In the genomic region with DNA sequence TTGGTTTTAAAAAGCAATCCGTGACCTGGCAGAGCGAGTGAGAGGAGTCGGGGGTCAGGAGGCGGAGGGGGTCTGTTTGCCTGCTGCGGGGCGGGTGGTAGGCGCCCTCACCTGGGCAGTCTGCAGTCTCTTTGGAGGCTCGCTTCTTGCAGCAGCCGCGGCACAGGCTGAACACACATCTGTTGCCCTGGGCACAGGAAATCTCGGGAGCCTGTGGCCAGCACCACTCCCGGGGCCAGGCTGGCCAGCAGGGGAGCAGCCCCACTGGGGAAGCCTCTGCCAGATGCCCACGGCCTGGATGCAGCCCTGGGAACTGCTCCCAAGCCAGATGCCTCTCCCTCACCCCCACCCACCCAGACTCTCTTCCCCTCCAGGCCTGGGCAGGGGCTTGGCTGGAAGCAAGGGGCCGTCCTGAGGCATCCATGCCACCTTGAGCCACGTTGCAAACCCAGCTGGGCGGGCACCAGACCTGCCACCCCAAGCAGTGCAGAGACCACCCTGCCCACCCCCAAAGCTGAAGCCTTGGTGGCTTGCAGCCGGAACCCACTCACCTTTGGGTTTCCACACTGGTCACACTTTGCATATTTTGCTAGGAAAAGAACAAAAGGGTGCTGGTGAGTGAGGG, we compare ENCODE assay signal across 21 cellular contexts. TPM values are rescaled to one million over a fixed set of nuclear protein-coding genes. Genes with fewer than 3 reads are reported as not detected.
DNase-seq lines count a peak whose midpoint lies in the region; ATAC-seq, FAIRE-seq and TF ChIP-seq lines count a peak whose summit lies in the region.
"Had no signal": no experiment of that assay in that cellular context is flagged by ENCODE, and none has a peak within 500 bp of the region (broad histone marks: within the 10 kb centered on the region; RNA-seq: fewer than 3 reads in every experiment).

No MANE protein-coding gene starts in this region.

- H3K9me3 ChIP-seq in left ventricle myocardium inferior (replicated peaks): no peaks in the 10 kb centered on the region
- H3K9me3 ChIP-seq in HEK293 (ENCODE audit: control insufficient read depth, insufficient read depth, low read depth, low read length): no peaks in the 10 kb centered on the region
- H3K9me3 ChIP-seq in K562 (replicated peaks; ENCODE audit: control insufficient read depth, insufficient read depth, low read depth, low read length): no peaks in the 10 kb centered on the region
- H3K9me3 ChIP-seq: psoas muscle, suprapubic skin had no signal

- H3K4me3 ChIP-seq in left ventricle myocardium inferior (no peak overlapping the region), HEK293 (ENCODE audit: low read depth, low read length) (no peak overlapping the region), K562 (no peak overlapping the region)
- H3K4me3 ChIP-seq: psoas muscle, SK-N-MC, suprapubic skin had no signal

- H3K4me1 Mint-ChIP-seq in stimulated activated memory B cell treated with anti-CD40 and anti-IgM and Interleukin-4, amounts not matched to agents 10 μg/mL and 1 μg/mL and 100 μg/mL, for 72 hours: peaks cover 11% of the 10 kb centered on the region
- H3K4me1 Mint-ChIP-seq: memory B cell had no signal

- no peak overlapping the region for H2AFZ ChIP-seq in K562 (ENCODE audit: low read depth, low read length)

- H3K27me3 ChIP-seq in left ventricle myocardium inferior (ENCODE audit: low read depth) (no peaks in the 10 kb centered on the region), K562 (ENCODE audit: control insufficient read depth in 2 of 2, insufficient read depth in 2 of 2, low read length in 2 of 2) (no peaks in the 10 kb centered on the region)
- H3K27me3 ChIP-seq: suprapubic skin had no signal

- DNase-seq in Right ventricle myocardium inferior (ENCODE audit: missing footprints) (peak; percentile 14), left ventricle myocardium inferior (no peak), K562 (ENCODE audit: extremely low read depth in 1 of 4, low spot score in 3 of 4) (no peak), GM12891 (ENCODE audit: insufficient read length, low spot score) (no peak), hypothalamus (lab: John Stamatoyannopoulos, UW) (no peak)
- DNase-seq in activated effector memory CD4-positive, alpha-beta T cell treated with Interleukin-2 at 50 U/mL for 16 hours: no peak
- DNase-seq: ACHN; activated CD4-positive, alpha-beta T cell treated with anti-CD3 and anti-CD28 coated beads, Interleukin-2, amount 50 U/mL, for 4 hours; activated CD8-positive, alpha-beta memory T cell treated with anti-CD3 and anti-CD28 coated beads, Interleukin-2, amount 50 U/mL, for 4 hours; effector CD4-positive, alpha-beta T cell; NCI-H1436 treated with DMSO at 0.1 percent for 48 hours; NCI-H526 had no signal

- CTCF ChIA-PET in HEK293 (lab: Yijun Ruan, JAX): no interaction called here
- CTCF ChIA-PET in K562 (lab: Yijun Ruan, JAX; ENCODE audit: low intra/inter-chr PET ratio): no interaction called here

- H3K9me1 ChIP-seq in K562 (ENCODE audit: control insufficient read depth, insufficient read depth, low read length): no peaks in the 10 kb centered on the region

- H3K36me3 Mint-ChIP-seq in stimulated activated memory B cell treated with anti-CD40 and anti-IgM and Interleukin-4, amounts not matched to agents 10 μg/mL and 1 μg/mL and 100 μg/mL, for 72 hours: peaks cover 41% of the 10 kb centered on the region

- H3K9me3 Mint-ChIP-seq in stimulated activated memory B cell treated with anti-CD40 and anti-IgM and Interleukin-4, amounts not matched to agents 10 μg/mL and 1 μg/mL and 100 μg/mL, for 72 hours: no peaks in the 10 kb centered on the region
- H3K9me3 Mint-ChIP-seq: memory B cell; T-helper 2 cell treated with Interferon-gamma antibody and Interleukin-4, amounts not matched to agents 5 μg/mL and 100 μg/mL, for 36 hours had no signal

- H3K4me1 ChIP-seq in left ventricle myocardium inferior (peaks cover 9% of the 10 kb centered on the region), HEK293 (ENCODE audit: control insufficient read depth, insufficient read depth, low read length) (no peaks in the 10 kb centered on the region), K562 (replicated peaks in 1 of 2; ENCODE audit: control insufficient read depth in 2 of 2, insufficient read depth in 2 of 2, low read length in 2 of 2) (peaks cover 0 to 90% of the 10 kb centered on the region in 2 experiments; a peak in 2 of 5 replicates)

- H3K27me3 Mint-ChIP-seq in stimulated activated memory B cell treated with anti-CD40 and anti-IgM and Interleukin-4, amounts not matched to agents 10 μg/mL and 1 μg/mL and 100 μg/mL, for 72 hours: no peaks in the 10 kb centered on the region
- H3K27me3 Mint-ChIP-seq: memory B cell had no signal

- TF ChIP-seq RAD21 in K562 (CRISPR knock-in tag; conservative IDR thresholded peaks at IDR 0.05 in 1 of 2, IDR thresholded peaks at IDR 0.05 in 1 of 2): no peak

- peak overlapping the region; percentile 44 for H3K27ac Mint-ChIP-seq in stimulated activated memory B cell treated with anti-CD40 and anti-IgM and Interleukin-4, amounts not matched to agents 10 μg/mL and 1 μg/mL and 100 μg/mL, for 72 hours
- H3K27ac Mint-ChIP-seq: memory B cell; T-helper 2 cell treated with Interferon-gamma antibody and Interleukin-4, amounts not matched to agents 5 μg/mL and 100 μg/mL, for 36 hours had no signal

- H3K27ac ChIP-seq in left ventricle myocardium inferior (replicated peaks) (no peak overlapping the region), HEK293 (ENCODE audit: extremely low read depth, low read depth, low read length) (peak overlapping the region; percentile 25; the same call in 1 of the 2 replicates), K562 (ENCODE audit: extremely low read depth, low read depth, low read length) (no peak overlapping the region)
- H3K27ac ChIP-seq: epithelial cell of prostate, KMS-11, psoas muscle, SK-N-MC, suprapubic skin had no signal

- 96% methylated on average over 9 of the region's 17 CpGs for WGBS in K562 (ENCODE audit: insufficient coverage, low coverage, missing lambda C conversion rate)

- ATAC-seq in Right ventricle myocardium inferior (no peak), K562 (no peak)
- no peak for ATAC-seq in stimulated activated memory B cell treated with anti-CD40 and anti-IgM and Interleukin-4, amounts not matched to agents 10 μg/mL and 1 μg/mL and 100 μg/mL, for 72 hours
- ATAC-seq: psoas muscle had no signal

- FAIRE-seq in K562 (lab: Jason Lieb, UNC) (no peak), GM12891 (lab: Jason Lieb, UNC) (no peak)

- H3K4me3 Mint-ChIP-seq in stimulated activated memory B cell treated with anti-CD40 and anti-IgM and Interleukin-4, amounts not matched to agents 10 μg/mL and 1 μg/mL and 100 μg/mL, for 72 hours: no peak overlapping the region
- H3K4me3 Mint-ChIP-seq: memory B cell; T-helper 2 cell treated with Interferon-gamma antibody and Interleukin-4, amounts not matched to agents 5 μg/mL and 100 μg/mL, for 36 hours had no signal

- TF ChIP-seq POLR2A in K562 (conservative IDR thresholded peaks at IDR 0.05): no peak; the same call in 1 of the 2 replicates
- no peak for TF ChIP-seq POLR2A in GM12891 (IDR thresholded peaks at IDR 0.05; ENCODE audit: low read depth, low read length)

- H4K20me1 ChIP-seq in K562 (replicated peaks; ENCODE audit: control insufficient read depth, insufficient read depth, low read length): peaks cover 7% of the 10 kb centered on the region

- in situ Hi-C loops in K562 (cut with MboI): no loop called here

- peaks cover 3% of the 10 kb centered on the region; the same call in 2 of the 3 replicates for H3K79me2 ChIP-seq in K562 (ENCODE audit: control insufficient read depth, insufficient read depth, low read length)

- no peak overlapping the region; a peak in 1 of 4 replicates for H3K9ac ChIP-seq in K562 (ENCODE audit: insufficient read depth in 1 of 2, low read depth in 2 of 2, low read length in 2 of 2)
- H3K9ac ChIP-seq: KMS-11 had no signal

- no peak overlapping the region for H3K4me2 ChIP-seq in K562 (ENCODE audit: insufficient read depth, low read length)
- H3K4me2 ChIP-seq: KMS-11 had no signal

- H3K36me3 ChIP-seq in left ventricle myocardium inferior (peaks cover 97% of the 10 kb centered on the region), HEK293 (ENCODE audit: control insufficient read depth in 2 of 2, insufficient read depth in 1 of 2, low read length in 2 of 2) (peaks cover 3 to 99% of the 10 kb centered on the region in 2 experiments; a peak in 2 of 3 replicates), K562 (ENCODE audit: control insufficient read depth, insufficient read depth, low read length) (peaks cover 98% of the 10 kb centered on the region; the same call in 2 of the 3 replicates)

- TF ChIP-seq CTCF in left ventricle myocardium inferior (IDR thresholded peaks at IDR 0.05; ENCODE audit: borderline replicate concordance): no peak
- peak; percentile 62 for TF ChIP-seq CTCF in HEK293 (tag by site-specific recombination; IDR thresholded peaks at IDR 0.05)
- TF ChIP-seq CTCF in K562 (IDR thresholded peaks at IDR 0.05 in 2 of 3, conservative IDR thresholded peaks at IDR 0.05 in 1 of 3; ENCODE audit: insufficient read depth in 2 of 3, low read depth in 1 of 3, low read length in 3 of 3): no peak

- POLR2A ChIA-PET in HEK293 (lab: Yijun Ruan, JAX): interaction anchor here (0.7 to 14.2 kb wide), 7 partner anchors 18 to 45 kb away, joined by 3 to 96 read pairs (median 15); a partner anchor contains a TSS
- POLR2A ChIA-PET in K562 (lab: Yijun Ruan, JAX): interaction anchor here (1.8 kb wide), 1 partner anchor 24 kb away, joined by 4 read pairs; no protein-coding TSS in a partner anchor

- BruUV-seq in K562 (replicated peaks; lab: Mats Ljungman, UMichigan): no TSS peak

- intact Hi-C loops in Right ventricle myocardium inferior (cut with DNase I) (no loop called here), left ventricle myocardium inferior (cut with micrococcal nuclease) (no loop called here), K562 (cut with micrococcal nuclease) (no loop called here)

- no peak for TF ChIP-seq EP300 in K562 (IDR thresholded peaks at IDR 0.05; ENCODE audit: low read length)

RNA-seq across cellular contexts. Expression of a gene that starts 6.6 kb away (rescaled TPM):
- total RNA-seq in Right ventricle myocardium inferior (80.9 TPM), left ventricle myocardium inferior (85.9 TPM), K562 (2014; rRNA removed) (137 and 183 TPM in 2 replicates), K562 (2014; rRNA removed; fragmentation: Illumina TruSeq; extraction: Trizol) (17.5 and 26.3 TPM in 2 replicates), K562 (2015; rRNA removed; fragmentation: Illumina TruSeq; extraction: Trizol) (69.9 and 72.5 TPM in 2 replicates), K562 (2021) (162 and 167 TPM in 2 replicates)
- 57.5 and 207 TPM in 2 replicates for total RNA-seq in K562 (2011; cell fraction: chromatin; rRNA removed; ENCODE audit: low replicate concordance)
- 178 and 205 TPM in 2 replicates for total RNA-seq in K562 (2011; cell fraction: nucleolus; rRNA removed)
- 87.8 and 88.8 TPM in 2 replicates for total RNA-seq in K562 (2011; cell fraction: nucleoplasm; rRNA removed)
- polyA plus RNA-seq in K562 (2011; rRNA removed) (57.0 and 88.5 TPM in 2 replicates), K562 (2014; fragmentation: Illumina TruSeq; extraction: Trizol) (74.5 and 111 TPM in 2 replicates), K562 (2014; fragmentation: Nextera tagmentation; extraction: Ambion mirVana) (10 to 100 TPM in 1 of 2 experiments, 1 to 10 TPM in 1; 3.1 to 13.4 TPM), K562 (2014; rRNA removed) (112 and 123 TPM in 2 replicates)
- 94.2 and 226 TPM in 2 replicates for polyA plus RNA-seq in K562 (2011; cell fraction: cytosol; rRNA removed)
- polyA plus RNA-seq in K562 (2011; cell fraction: nucleus; rRNA removed): 212 and 255 TPM in 2 replicates
- 103 and 115 TPM in 2 replicates for polyA plus RNA-seq in K562 (2012)
- polyA minus RNA-seq in K562 (2011; rRNA and poly(A)+ RNA removed): 31.9 and 46.4 TPM in 2 replicates
- 71.4 and 74.6 TPM in 2 replicates for polyA minus RNA-seq in K562 (2011; cell fraction: cytosol; rRNA and poly(A)+ RNA removed)
- 72.3 and 75.2 TPM in 2 replicates for polyA minus RNA-seq in K562 (2011; cell fraction: nucleus; rRNA and poly(A)+ RNA removed)
- 48.7 TPM for polyA plus RNA-seq in GM12891 (2012; ENCODE audit: low read depth, missing spikeins)

RNA-seq across cellular contexts. Expression of a gene that starts 6.7 kb away (rescaled TPM):
- total RNA-seq in Right ventricle myocardium inferior: 19.3 TPM
- 21.1 TPM for total RNA-seq in left ventricle myocardium inferior
- total RNA-seq in K562 (2011; cell fraction: chromatin; rRNA removed; ENCODE audit: low replicate concordance): 23.1 and 61.7 TPM in 2 replicates
- total RNA-seq in K562 (2011; cell fraction: nucleolus; rRNA removed): 74.4 and 74.9 TPM in 2 replicates
- total RNA-seq in K562 (2011; cell fraction: nucleoplasm; rRNA removed): 36.5 and 40.5 TPM in 2 replicates
- 23.6 and 28.4 TPM in 2 replicates for total RNA-seq in K562 (2014; rRNA removed)
- total RNA-seq in K562 (2014; rRNA removed; fragmentation: Illumina TruSeq; extraction: Trizol): 6.5 and 9.5 TPM in 2 replicates
- total RNA-seq in K562 (2015; rRNA removed; fragmentation: Illumina TruSeq; extraction: Trizol): 11.1 and 14.3 TPM in 2 replicates
- 26.9 and 30.2 TPM in 2 replicates for total RNA-seq in K562 (2021)
- 9.2 and 17.2 TPM in 2 replicates for polyA plus RNA-seq in K562 (2011; rRNA removed)
- 12.2 and 23.8 TPM in 2 replicates for polyA plus RNA-seq in K562 (2011; cell fraction: cytosol; rRNA removed)
- 144 and 164 TPM in 2 replicates for polyA plus RNA-seq in K562 (2011; cell fraction: nucleus; rRNA removed)
- 16.9 and 35.2 TPM in 2 replicates for polyA plus RNA-seq in K562 (2012)
- polyA plus RNA-seq in K562 (2014; fragmentation: Illumina TruSeq; extraction: Trizol): 9.0 and 18.5 TPM in 2 replicates
- polyA plus RNA-seq in K562 (2014; fragmentation: Nextera tagmentation; extraction: Ambion mirVana): under 1 TPM; 0.32 to 0.66 TPM
- 32.6 and 32.8 TPM in 2 replicates for polyA plus RNA-seq in K562 (2014; rRNA removed)
- polyA minus RNA-seq in K562 (2011; rRNA and poly(A)+ RNA removed): 2.0 TPM in 2 replicates
- 11.7 and 13.1 TPM in 2 replicates for polyA minus RNA-seq in K562 (2011; cell fraction: cytosol; rRNA and poly(A)+ RNA removed)
- 11.4 and 14.3 TPM in 2 replicates for polyA minus RNA-seq in K562 (2011; cell fraction: nucleus; rRNA and poly(A)+ RNA removed)
- polyA plus RNA-seq in GM12891 (2012; ENCODE audit: low read depth, missing spikeins): 13.8 TPM

RNA-seq across cellular contexts. Expression of a gene that starts 7.3 kb away (rescaled TPM):
- total RNA-seq in Right ventricle myocardium inferior (59.3 TPM), left ventricle myocardium inferior (64.6 TPM), K562 (2014; rRNA removed) (203 and 249 TPM in 2 replicates), K562 (2014; rRNA removed; fragmentation: Illumina TruSeq; extraction: Trizol) (45.0 and 57.5 TPM in 2 replicates), K562 (2015; rRNA removed; fragmentation: Illumina TruSeq; extraction: Trizol) (83.1 and 83.9 TPM in 2 replicates), K562 (2021) (193 and 209 TPM in 2 replicates)
- total RNA-seq in K562 (2011; cell fraction: chromatin; rRNA removed; ENCODE audit: low replicate concordance): 125 and 499 TPM in 2 replicates
- 452 and 491 TPM in 2 replicates for total RNA-seq in K562 (2011; cell fraction: nucleolus; rRNA removed)
- total RNA-seq in K562 (2011; cell fraction: nucleoplasm; rRNA removed): 177 and 203 TPM in 2 replicates
- polyA plus RNA-seq in K562 (2011; rRNA removed) (60.1 and 77.0 TPM in 2 replicates), K562 (2014; fragmentation: Illumina TruSeq; extraction: Trizol) (97.2 and 99.8 TPM in 2 replicates), K562 (2014; fragmentation: Nextera tagmentation; extraction: Ambion mirVana) (10 to 100 TPM in 1 of 2 experiments, 1 to 10 TPM in 1; 7.8 to 11.3 TPM), K562 (2014; rRNA removed) (201 and 210 TPM in 2 replicates)
- 62.4 and 118 TPM in 2 replicates for polyA plus RNA-seq in K562 (2011; cell fraction: cytosol; rRNA removed)
- polyA plus RNA-seq in K562 (2011; cell fraction: nucleus; rRNA removed): 712 and 945 TPM in 2 replicates
- 123 and 178 TPM in 2 replicates for polyA plus RNA-seq in K562 (2012)
- polyA minus RNA-seq in K562 (2011; rRNA and poly(A)+ RNA removed): 17.2 and 22.2 TPM in 2 replicates
- polyA minus RNA-seq in K562 (2011; cell fraction: cytosol; rRNA and poly(A)+ RNA removed): 54.0 and 54.3 TPM in 2 replicates
- polyA minus RNA-seq in K562 (2011; cell fraction: nucleus; rRNA and poly(A)+ RNA removed): 179 and 184 TPM in 2 replicates
- 77.3 TPM for polyA plus RNA-seq in GM12891 (2012; ENCODE audit: low read depth, missing spikeins)

RNA-seq across cellular contexts. Expression of a gene that starts 20.8 kb away (rescaled TPM):
- 175 TPM for total RNA-seq in Right ventricle myocardium inferior
- 219 TPM for total RNA-seq in left ventricle myocardium inferior
- total RNA-seq in K562 (2011; cell fraction: chromatin; rRNA removed; ENCODE audit: low replicate concordance): 78.8 and 254 TPM in 2 replicates
- total RNA-seq in K562 (2011; cell fraction: nucleolus; rRNA removed): 329 and 354 TPM in 2 replicates
- 133 and 150 TPM in 2 replicates for total RNA-seq in K562 (2011; cell fraction: nucleoplasm; rRNA removed)
- total RNA-seq in K562 (2014; rRNA removed): 165 and 194 TPM in 2 replicates
- 41.1 and 66.0 TPM in 2 replicates for total RNA-seq in K562 (2014; rRNA removed; fragmentation: Illumina TruSeq; extraction: Trizol)
- total RNA-seq in K562 (2015; rRNA removed; fragmentation: Illumina TruSeq; extraction: Trizol): 76.0 and 90.0 TPM in 2 replicates
- total RNA-seq in K562 (2021): 235 and 256 TPM in 2 replicates
- 156 and 201 TPM in 2 replicates for polyA plus RNA-seq in K562 (2011; rRNA removed)
- 404 and 845 TPM in 2 replicates for polyA plus RNA-seq in K562 (2011; cell fraction: cytosol; rRNA removed)
- 611 and 714 TPM in 2 replicates for polyA plus RNA-seq in K562 (2011; cell fraction: nucleus; rRNA removed)
- 229 and 244 TPM in 2 replicates for polyA plus RNA-seq in K562 (2012)
- polyA plus RNA-seq in K562 (2014; fragmentation: Illumina TruSeq; extraction: Trizol): 243 and 274 TPM in 2 replicates
- 10 to 100 TPM; 21.3 to 50.3 TPM for polyA plus RNA-seq in K562 (2014; fragmentation: Nextera tagmentation; extraction: Ambion mirVana)
- 229 and 261 TPM in 2 replicates for polyA plus RNA-seq in K562 (2014; rRNA removed)
- 34.8 and 73.6 TPM in 2 replicates for polyA minus RNA-seq in K562 (2011; rRNA and poly(A)+ RNA removed)
- polyA minus RNA-seq in K562 (2011; cell fraction: cytosol; rRNA and poly(A)+ RNA removed): 67.3 and 81.5 TPM in 2 replicates
- polyA minus RNA-seq in K562 (2011; cell fraction: nucleus; rRNA and poly(A)+ RNA removed): 104 and 111 TPM in 2 replicates
- polyA plus RNA-seq in GM12891 (2012; ENCODE audit: low read depth, missing spikeins): 40.2 TPM

RNA-seq across cellular contexts. Expression of a gene that starts 26.9 kb away (rescaled TPM):
- total RNA-seq in Right ventricle myocardium inferior (2.2 TPM), left ventricle myocardium inferior (0.82 TPM), K562 (2014; rRNA removed) (292 and 377 TPM in 2 replicates), K562 (2014; rRNA removed; fragmentation: Illumina TruSeq; extraction: Trizol) (21.8 and 30.5 TPM in 2 replicates), K562 (2015; rRNA removed; fragmentation: Illumina TruSeq; extraction: Trizol) (91.3 and 98.6 TPM in 2 replicates), K562 (2021) (133 and 139 TPM in 2 replicates)
- total RNA-seq in K562 (2011; cell fraction: chromatin; rRNA removed; ENCODE audit: low replicate concordance): 19.4 and 85.2 TPM in 2 replicates
- 134 and 179 TPM in 2 replicates for total RNA-seq in K562 (2011; cell fraction: nucleolus; rRNA removed)
- 71.3 and 86.0 TPM in 2 replicates for total RNA-seq in K562 (2011; cell fraction: nucleoplasm; rRNA removed)
- polyA plus RNA-seq in K562 (2011; rRNA removed) (118 and 135 TPM in 2 replicates), K562 (2014; fragmentation: Illumina TruSeq; extraction: Trizol) (137 and 193 TPM in 2 replicates), K562 (2014; fragmentation: Nextera tagmentation; extraction: Ambion mirVana) (under 1 TPM; 0.23 to 0.28 TPM), K562 (2014; rRNA removed) (281 and 307 TPM in 2 replicates)
- 275 and 623 TPM in 2 replicates for polyA plus RNA-seq in K562 (2011; cell fraction: cytosol; rRNA removed)
- polyA plus RNA-seq in K562 (2011; cell fraction: nucleus; rRNA removed): 159 and 273 TPM in 2 replicates
- 51.3 and 82.3 TPM in 2 replicates for polyA plus RNA-seq in K562 (2012)
- 16.0 and 29.2 TPM in 2 replicates for polyA minus RNA-seq in K562 (2011; rRNA and poly(A)+ RNA removed)
- 66.2 and 68.0 TPM in 2 replicates for polyA minus RNA-seq in K562 (2011; cell fraction: cytosol; rRNA and poly(A)+ RNA removed)
- 52.2 and 55.2 TPM in 2 replicates for polyA minus RNA-seq in K562 (2011; cell fraction: nucleus; rRNA and poly(A)+ RNA removed)
- 3.3 TPM for polyA plus RNA-seq in GM12891 (2012; ENCODE audit: low read depth, missing spikeins)
- total RNA-seq: psoas muscle had no signal
